ENCODE assay signal across 8 cellular contexts in the genomic region with DNA sequence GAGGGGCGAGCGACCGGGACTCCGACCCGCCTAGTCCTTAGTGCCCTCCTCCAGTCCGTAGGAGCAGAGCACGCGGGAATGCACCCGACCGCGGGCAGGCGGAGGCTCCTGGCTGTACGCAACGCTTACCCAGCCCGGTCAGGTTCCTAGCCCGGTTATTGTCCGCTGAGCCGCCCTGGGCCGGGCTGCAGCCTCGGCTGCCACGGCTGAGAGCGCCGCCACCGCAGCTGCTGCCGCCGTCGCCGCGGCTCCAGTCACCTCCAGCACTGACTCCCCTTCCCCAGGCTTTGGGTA. TPM values are rescaled to one million over a fixed set of nuclear protein-coding genes. Genes with fewer than 3 reads are reported as not detected.
DNase-seq lines count a peak whose midpoint lies in the region; ATAC-seq and TF ChIP-seq lines count a peak whose summit lies in the region.

A gene (minus strand): TSS at position 268 of the 294 bp plus-strand sequence. CDS start 12,422 bp downstream, outside the sequence.

- peak within 1 kb of the TSS; percentile 80 to 94 for H3K27ac ChIP-seq in thoracic aorta

- intact Hi-C loops in left colon (cut with DNase I, micrococcal nuclease): no loop called here

- ATAC-seq in GM21526 (IDR thresholded peaks at IDR 0.05; ENCODE audit: low FRiP score, unreplicated experiment) (peak; percentile 45), left colon (peak; percentile 69), thoracic aorta (ENCODE audit: insufficient number of reproducible peaks, low FRiP score, low read depth) (peak; percentile 25)

- in situ Hi-C loops in astrocyte of the cerebellum (cut with HindIII; ENCODE audit: low sequenced_read_pairs): no loop called here

- H3K4me3 ChIP-seq in astrocyte of the cerebellum (ENCODE audit: low read depth, low read length) (peak within 1 kb of the TSS; percentile 55), thoracic aorta (peak within 1 kb of the TSS; percentile 88)

- H3K4me1 ChIP-seq in thoracic aorta (ENCODE audit: control insufficient read depth in 1 of 2, low read depth in 2 of 2): peaks cover 7 to 46% of the 10 kb centered on the region in 2 donors

- TF ChIP-seq CTCF in astrocyte of the cerebellum (IDR thresholded peaks at IDR 0.05; ENCODE audit: low read depth, low read length, missing control alignments) (no peak), thoracic aorta (IDR thresholded peaks at IDR 0.05) (no peak)

- H3K36me3 ChIP-seq in thoracic aorta: no peaks in the 10 kb centered on the region

- H3K27me3 ChIP-seq in thoracic aorta (replicated peaks; ENCODE audit: insufficient read depth): no peaks in the 10 kb centered on the region

- no peaks in the 10 kb centered on the region for H3K9me3 ChIP-seq in thoracic aorta

- DNase-seq in ELR (ENCODE audit: low read depth): peak; percentile 65
- peak in 42 of 76 experiments; percentile 14 to 70 (median 42) for DNase-seq in HUDEP-2 (lab: John Stamatoyannopoulos, UW; ENCODE audit: unreplicated experiment in 76 of 76)
- no peak for DNase-seq in astrocyte of the cerebellum (ENCODE audit: low read depth)
- DNase-seq in left colon: no peak
- DNase-seq in thoracic aorta (ENCODE audit: low spot score): no peak
- no peak for DNase-seq in COLO668 (lab: John Stamatoyannopoulos, UW; ENCODE audit: unreplicated experiment)
- no peak for DNase-seq in epidermal melanocyte (ENCODE audit: insufficient read length, low spot score)

RNA-seq across cellular contexts. Expression of the gene that starts here (rescaled TPM):
- total RNA-seq in left colon (1 to 10 TPM; 4.0 to 4.1 TPM), thoracic aorta (1 to 10 TPM; 7.9 to 8.8 TPM)

Comparison
In these comparisons a context has a peak if more than half of its experiments do, and no peak if none do; other contexts are left out.
1. DNase-seq: peak in ELR (single experiment) and HUDEP-2 (42 of 76); none in astrocyte of the cerebellum (single experiment), left colon (0 of 2), thoracic aorta (single experiment), COLO668 (single experiment) and epidermal melanocyte (single experiment).
2. Peak in every context shown above with its lines, with median percentiles within 50 percentile points of each other: ATAC-seq.